26 cellular contexts compared by ENCODE assay signal in genomic region chr3:63384382-63384781, GRCh38.
"Had no signal": no experiment of that assay in that cellular context is flagged by ENCODE, and none has a peak within 500 bp of the region (broad histone marks: within the 10 kb centered on the region; RNA-seq: fewer than 3 reads in every experiment).

No MANE protein-coding gene starts in this region.

- H3K27ac ChIP-seq: stomach, suprapubic skin, testis, thoracic aorta, thyroid gland, tibial artery, tibial nerve, transverse colon, upper lobe of left lung, upper lobe of right lung, uterus, vagina had no signal

- H3K4me1 ChIP-seq: stomach, suprapubic skin, thyroid gland, tibial artery, tibial nerve, upper lobe of left lung, upper lobe of right lung, uterus, vagina had no signal

- H3K9me3 ChIP-seq: stomach, suprapubic skin, testis, thoracic aorta, thyroid gland, tibial artery, tibial nerve, transverse colon, upper lobe of left lung, upper lobe of right lung, uterus, vagina had no signal

- H3K36me3 ChIP-seq: stomach, suprapubic skin, thoracic aorta, thyroid gland, tibial artery, tibial nerve, transverse colon, upper lobe of left lung, upper lobe of right lung, uterus, vagina had no signal

- FAIRE-seq: urothelium cell line had no signal

- H3K27me3 ChIP-seq: stomach, suprapubic skin, testis, thyroid gland, tibial artery, tibial nerve, transverse colon, upper lobe of left lung, upper lobe of right lung, uterus, vagina had no signal

- ATAC-seq: stimulated activated effector memory CD8-positive, alpha-beta T cell treated with anti-CD3 and anti-CD28 coated beads, Interleukin-12 subunit alpha, Interleukin-12 subunit beta, amount 100 ng/mL, for 72 hours; stimulated activated memory B cell treated with anti-CD40 and anti-IgM and Interleukin-4, amounts not matched to agents 10 μg/mL and 1 μg/mL and 100 μg/mL, for 72 hours; stimulated activated naive B cell treated with anti-CD40 and anti-IgM and Interleukin-4, amounts not matched to agents 10 μg/mL and 1 μg/mL and 100 μg/mL, for 72 hours; stimulated activated naive CD8-positive, alpha-beta T cell treated with anti-CD3 and anti-CD28 coated beads, Interleukin-15, amount 100 ng/mL, for 72 hours; stimulated activated naive CD8-positive, alpha-beta T cell treated with anti-CD3 and anti-CD28 coated beads, Interleukin-15, Interleukin-2, amounts not matched to agents 100 U/mL and 50 U/mL, for 24 hours; upper lobe of right lung had no signal

- DNase-seq: stimulated activated CD4-positive, alpha-beta T cell treated with anti-CD3 and anti-CD28 coated beads, Interleukin-2, amount 100 ng/mL, for 48 hours; stimulated activated CD4-positive, alpha-beta T cell treated with anti-CD3 and anti-CD28 coated beads, Interleukin-4, amount 100 ng/mL, for 1 hour; stimulated activated CD4-positive, alpha-beta T cell treated with anti-CD3 and anti-CD28 coated beads, Interleukin-4, amount 100 ng/mL, for 24 hours; stimulated activated CD4-positive, alpha-beta T cell treated with anti-CD3 and anti-CD28 coated beads, Interleukin-4, amount 100 ng/mL, for 4 hours; stimulated activated CD8-positive, alpha-beta memory T cell treated with anti-CD3 and anti-CD28 coated beads, Interleukin-4, amount 100 ng/mL, for 48 hours; stimulated activated naive B cell treated with anti-CD40 and anti-IgM and Interleukin-4, amounts not matched to agents 10 μg/mL and 1 μg/mL and 100 μg/mL, for 72 hours; stimulated activated naive CD4-positive, alpha-beta T cell; stimulated activated naive CD4-positive, alpha-beta T cell treated with Interleukin-2 at 50 U/mL for 16 hours; stimulated activated naive CD8-positive, alpha-beta T cell treated with anti-CD3 and anti-CD28 coated beads, Interleukin-15, amount 100 ng/mL, for 72 hours; stimulated activated naive CD8-positive, alpha-beta T cell treated with anti-CD3 and anti-CD28 coated beads, Interleukin-15, Interleukin-2, amounts not matched to agents 100 U/mL and 50 U/mL, for 24 hours; stomach; substantia nigra; testis; thyroid gland; tibial artery; transverse colon; upper lobe of left lung; upper lobe of right lung; uterus had no signal

- H3K4me3 ChIP-seq: stomach, suprapubic skin, testis, thoracic aorta, thyroid gland, tibial artery, tibial nerve, transverse colon, upper lobe of left lung, upper lobe of right lung, uterus, vagina had no signal
